Comparison of ENCODE assay signal across 1 cellular context in genomic region chr6:57316581-57317059, GRCh38.
TF ChIP-seq lines count a peak whose summit lies in the region.

No MANE protein-coding gene starts in this region.

TF ChIP-seq in K562, 482 proteins besides CTCF, POLR2A, EP300 and RAD21 (continued from another document):
- TF ChIP-seq, protein P1, sequence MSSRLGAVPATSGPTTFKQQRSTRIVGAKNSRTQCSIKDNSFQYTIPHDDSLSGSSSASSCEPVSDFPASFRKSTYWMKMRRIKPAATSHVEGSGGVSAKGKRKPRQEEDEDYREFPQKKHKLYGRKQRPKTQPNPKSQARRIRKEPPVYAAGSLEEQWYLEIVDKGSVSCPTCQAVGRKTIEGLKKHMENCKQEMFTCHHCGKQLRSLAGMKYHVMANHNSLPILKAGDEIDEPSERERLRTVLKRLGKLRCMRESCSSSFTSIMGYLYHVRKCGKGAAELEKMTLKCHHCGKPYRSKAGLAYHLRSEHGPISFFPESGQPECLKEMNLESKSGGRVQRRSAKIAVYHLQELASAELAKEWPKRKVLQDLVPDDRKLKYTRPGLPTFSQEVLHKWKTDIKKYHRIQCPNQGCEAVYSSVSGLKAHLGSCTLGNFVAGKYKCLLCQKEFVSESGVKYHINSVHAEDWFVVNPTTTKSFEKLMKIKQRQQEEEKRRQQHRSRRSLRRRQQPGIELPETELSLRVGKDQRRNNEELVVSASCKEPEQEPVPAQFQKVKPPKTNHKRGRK (tag; IDR thresholded peaks at IDR 0.05), result no peak
- no peak for TF ChIP-seq ZNF445 (CRISPR knock-in tag; IDR thresholded peaks at IDR 0.05; ENCODE audit: low read depth)
- no peak for TF ChIP-seq KLF13 (tag; IDR thresholded peaks at IDR 0.05; ENCODE audit: borderline replicate concordance, low read depth)
- TF ChIP-seq, protein P2, sequence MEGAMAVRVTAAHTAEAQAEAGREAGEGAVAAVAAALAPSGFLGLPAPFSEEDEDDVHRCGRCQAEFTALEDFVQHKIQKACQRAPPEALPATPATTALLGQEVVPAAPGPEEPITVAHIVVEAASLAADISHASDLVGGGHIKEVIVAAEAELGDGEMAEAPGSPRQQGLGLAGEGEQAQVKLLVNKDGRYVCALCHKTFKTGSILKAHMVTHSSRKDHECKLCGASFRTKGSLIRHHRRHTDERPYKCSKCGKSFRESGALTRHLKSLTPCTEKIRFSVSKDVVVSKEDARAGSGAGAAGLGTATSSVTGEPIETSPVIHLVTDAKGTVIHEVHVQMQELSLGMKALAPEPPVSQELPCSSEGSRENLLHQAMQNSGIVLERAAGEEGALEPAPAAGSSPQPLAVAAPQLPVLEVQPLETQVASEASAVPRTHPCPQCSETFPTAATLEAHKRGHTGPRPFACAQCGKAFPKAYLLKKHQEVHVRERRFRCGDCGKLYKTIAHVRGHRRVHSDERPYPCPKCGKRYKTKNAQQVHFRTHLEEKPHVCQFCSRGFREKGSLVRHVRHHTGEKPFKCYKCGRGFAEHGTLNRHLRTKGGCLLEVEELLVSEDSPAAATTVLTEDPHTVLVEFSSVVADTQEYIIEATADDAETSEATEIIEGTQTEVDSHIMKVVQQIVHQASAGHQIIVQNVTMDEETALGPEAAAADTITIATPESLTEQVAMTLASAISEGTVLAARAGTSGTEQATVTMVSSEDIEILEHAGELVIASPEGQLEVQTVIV (CRISPR knock-in tag; IDR thresholded peaks at IDR 0.05; ENCODE audit: borderline replicate concordance), result no peak
- TF ChIP-seq BACH1 (tag; IDR thresholded peaks at IDR 0.05), result no peak
- TF ChIP-seq GTF2F1 (IDR thresholded peaks at IDR 0.05; ENCODE audit: low read depth, low read length), result no peak
- no peak for TF ChIP-seq SMAD2 (IDR thresholded peaks at IDR 0.05; ENCODE audit: low read depth, low read length)
- TF ChIP-seq ZNF785 (CRISPR knock-in tag; IDR thresholded peaks at IDR 0.05), result no peak
- no peak for TF ChIP-seq RBM14 (IDR thresholded peaks at IDR 0.05; ENCODE audit: borderline replicate concordance, insufficient read depth, low read depth, low read length)
- TF ChIP-seq CREBBP (IDR thresholded peaks at IDR 0.05; ENCODE audit: low read depth, low read length), result no peak
- no peak for TF ChIP-seq ZNF77 (CRISPR knock-in tag; IDR thresholded peaks at IDR 0.05)
